18 cellular contexts compared by ENCODE assay signal in genomic region chr13:95129004-95129403, GRCh38.
DNase-seq lines count a peak whose midpoint lies in the region; ATAC-seq, FAIRE-seq and TF ChIP-seq lines count a peak whose summit lies in the region.
"Had no signal": no experiment of that assay in that cellular context is flagged by ENCODE, and none has a peak within 500 bp of the region (broad histone marks: within the 10 kb centered on the region; RNA-seq: fewer than 3 reads in every experiment).

No MANE protein-coding gene starts in this region.

- no peaks in the 10 kb centered on the region for H3K9me3 Mint-ChIP-seq in Caco-2 (ENCODE audit: unreplicated experiment)
- H3K9me3 Mint-ChIP-seq: CD8-positive, alpha-beta memory T cell; GM23338 had no signal

- no peak overlapping the region for H2BK5ac ChIP-seq in H1 (ENCODE audit: low read depth, low read length)

- H2BK12ac ChIP-seq in H1 (ENCODE audit: low read depth, low read length), result no peak overlapping the region

- H3K79me2 ChIP-seq in H1 (ENCODE audit: control insufficient read depth in 1 of 2, insufficient read depth in 2 of 2, low read length in 2 of 2), result no peaks in the 10 kb centered on the region

- no TSS peak for BruUV-seq in Caco-2 (replicated peaks; lab: Mats Ljungman, UMichigan)
- no TSS peak for BruUV-seq in Panc1 (replicated peaks; lab: Mats Ljungman, UMichigan)

- no peak overlapping the region for H4K91ac ChIP-seq in H1 (replicated peaks; ENCODE audit: insufficient read length, low read length)

- H3K36me3 Mint-ChIP-seq in Caco-2 (ENCODE audit: insufficient read depth, unreplicated experiment), result peaks cover 19% of the 10 kb centered on the region

- TF ChIP-seq CTCF in Caco-2 (IDR thresholded peaks at IDR 0.05; ENCODE audit: insufficient read depth in 1 of 2, low read depth in 1 of 2, low read length in 1 of 2, severe bottlenecking in 1 of 2, unreplicated experiment in 1 of 2) (no peak), Panc1 (IDR thresholded peaks at IDR 0.05) (no peak), H1 (IDR thresholded peaks at IDR 0.05; ENCODE audit: control extremely low read depth in 1 of 3, insufficient read depth in 1 of 3, low read depth in 1 of 3, low read length in 3 of 3) (no peak), prostate gland (IDR thresholded peaks at IDR 0.05) (no peak)

- ATAC-seq in Panc1 (no peak), HG03457 (IDR thresholded peaks at IDR 0.05; ENCODE audit: unreplicated experiment) (no peak)
- ATAC-seq: GM23338 had no signal

- H3K4me1 Mint-ChIP-seq in Caco-2 (ENCODE audit: low read depth, unreplicated experiment), result peaks cover 14% of the 10 kb centered on the region
- H3K4me1 Mint-ChIP-seq: CD8-positive, alpha-beta memory T cell had no signal

- no peak for TF ChIP-seq RAD21 in H1 (IDR thresholded peaks at IDR 0.05 in 1 of 2, conservative IDR thresholded peaks at IDR 0.05 in 1 of 2; ENCODE audit: low read depth in 2 of 2, low read length in 2 of 2)

- H4K5ac ChIP-seq in H1 (ENCODE audit: insufficient read length, low read depth, low read length), result no peak overlapping the region

- no peak for TF ChIP-seq EP300 in H1 (IDR thresholded peaks at IDR 0.05; ENCODE audit: borderline replicate concordance in 1 of 2, low read depth in 2 of 2, low read length in 2 of 2)

- no peak for TF ChIP-seq POLR2A in H1 (IDR thresholded peaks at IDR 0.05; ENCODE audit: control extremely low read depth in 1 of 2, low read depth in 2 of 2, low read length in 2 of 2)
- TF ChIP-seq POLR2A in prostate gland (IDR thresholded peaks at IDR 0.05), result no peak

- no peak overlapping the region for H3K23ac ChIP-seq in H1 (ENCODE audit: insufficient read length)

- H3K4ac ChIP-seq in H1 (replicated peaks; ENCODE audit: insufficient read length, low read depth, low read length), result no peak overlapping the region

- H3K4me3 Mint-ChIP-seq in Caco-2 (ENCODE audit: unreplicated experiment), result no peak overlapping the region
- H3K4me3 Mint-ChIP-seq: CD4-positive, CD25-positive, alpha-beta regulatory T cell; CD8-positive, alpha-beta memory T cell; GM23338; H9 had no signal

- H2BK20ac ChIP-seq in H1 (ENCODE audit: low read length), result no peak overlapping the region

- POLR2A ChIA-PET in Caco-2 (lab: Charles Lee) (no interaction called here), Panc1 (lab: Charles Lee) (no interaction called here), H1 (lab: Charles Lee; ENCODE audit: partially characterized antibody) (no interaction called here)

- H2BK120ac ChIP-seq in H1 (replicated peaks; ENCODE audit: low read depth, low read length), result no peak overlapping the region

- H3K4me1 ChIP-seq in Caco-2 (peaks cover 13% of the 10 kb centered on the region), Panc1 (ENCODE audit: control insufficient read depth, insufficient read depth, low read length) (peaks cover 12% of the 10 kb centered on the region), H1 (replicated peaks in 1 of 4; ENCODE audit: control insufficient read depth in 3 of 4, insufficient read depth in 4 of 4, low read length in 3 of 4) (no peaks in the 10 kb centered on the region; a peak in 1 of 7 replicates), prostate gland (replicated peaks) (peaks cover 10% of the 10 kb centered on the region)
- H3K4me1 ChIP-seq: BE2C had no signal

- H2AFZ ChIP-seq in H1 (ENCODE audit: low read length), result no peak overlapping the region
- H2AFZ ChIP-seq: GM23338 had no signal

- H3K27me3 ChIP-seq in Caco-2 (replicated peaks; ENCODE audit: control insufficient read depth, insufficient read depth, low read length) (no peaks in the 10 kb centered on the region), Panc1 (ENCODE audit: control insufficient read depth, insufficient read depth, low read length) (no peaks in the 10 kb centered on the region), H1 (replicated peaks in 1 of 4; ENCODE audit: control insufficient read depth in 3 of 4, extremely low read depth in 1 of 4, insufficient read depth in 3 of 4, low read length in 3 of 4) (no peaks in the 10 kb centered on the region), prostate gland (replicated peaks; ENCODE audit: insufficient read depth) (no peaks in the 10 kb centered on the region)
- H3K27me3 ChIP-seq: BE2C had no signal

- H3K79me1 ChIP-seq in H1 (ENCODE audit: low read depth, low read length), result no peaks in the 10 kb centered on the region

- H3K4me2 ChIP-seq in H1 (ENCODE audit: insufficient read depth in 1 of 2, low read depth in 2 of 2, low read length in 2 of 2), result no peak overlapping the region
- H3K4me2 ChIP-seq: GM23338 had no signal

- CTCF ChIA-PET in Caco-2 (lab: Charles Lee), result no interaction called here
- CTCF ChIA-PET in Panc1 (lab: Charles Lee), result interaction anchor here (0.5 kb wide), 1 partner anchor 468 kb away, joined by 5 read pairs; no protein-coding TSS in a partner anchor
- CTCF ChIA-PET in H1 (lab: Charles Lee; ENCODE audit: partially characterized antibody), result interaction anchor here (1.0 to 1.6 kb wide), 2 partner anchors 14 to 413 kb away, joined by 3 read pairs; no protein-coding TSS in a partner anchor

- H3K23me2 ChIP-seq in H1 (ENCODE audit: low read depth, low read length), result no peaks in the 10 kb centered on the region

- H3K36me3 ChIP-seq in Caco-2 (ENCODE audit: control insufficient read depth, insufficient read depth, low read length) (0 out of 2 replicates have a peak, but pooled peaks cover 1% of the 10 kb centered on the region), Panc1 (ENCODE audit: control insufficient read depth, insufficient read depth, low read length) (no peaks in the 10 kb centered on the region), H1 (ENCODE audit: control insufficient read depth in 2 of 4, insufficient read depth in 4 of 4, low read length in 3 of 4) (no peaks in the 10 kb centered on the region), prostate gland (no peaks in the 10 kb centered on the region)
- H3K36me3 ChIP-seq: BE2C had no signal

- FAIRE-seq in H1 (lab: Jason Lieb, UNC), result no peak

- H2AK5ac ChIP-seq in H1 (ENCODE audit: low read depth, low read length), result no peak overlapping the region

- intact Hi-C loops in Caco-2 (cut with micrococcal nuclease; ENCODE audit: unreplicated experiment) (no loop called here), Panc1 (cut with micrococcal nuclease; ENCODE audit: unreplicated experiment) (no loop called here), prostate gland (cut with DNase I) (no loop called here)

- no peak for DNase-seq in Caco-2
- no peak for DNase-seq in Panc1 (ENCODE audit: low read depth, low spot score)
- no peak for DNase-seq in H1 (ENCODE audit: low read depth in 1 of 2, low spot score in 2 of 2)
- DNase-seq in prostate gland (ENCODE audit: low spot score), result no peak
- DNase-seq in NCI-H1436 (lab: John Stamatoyannopoulos, UW), result no peak
- DNase-seq in NCI-H1092 treated with DMSO at 0.1 percent for 48 hours (lab: John Stamatoyannopoulos, UW), result no peak
- DNase-seq in OCI-M2 (lab: John Stamatoyannopoulos, UW; ENCODE audit: unreplicated experiment), result no peak
- DNase-seq: 8988T; BE2C; C1 segment of cervical spinal cord; CD4-positive, CD25-positive, alpha-beta regulatory T cell; CD8-positive, alpha-beta memory T cell; DMS153; DMS79 treated with DMSO at 0.1 percent for 48 hours; GF-D8; H9 had no signal

- no peaks in the 10 kb centered on the region for H4K20me1 ChIP-seq in H1 (replicated peaks in 1 of 2; ENCODE audit: control insufficient read depth in 1 of 2, insufficient read depth in 2 of 2, low read length in 2 of 2)

- WGBS in H1 (ENCODE audit: extremely low coverage in 1 of 2, insufficient coverage in 1 of 2, insufficient read length in 1 of 2, insufficient replicate concordance in 2 of 2, low coverage in 1 of 2, low lambda C conversion rate in 2 of 2, missing lambda C conversion rate in 1 of 2), 2 experiments, result 88% methylated on average over 3 of the region's 3 CpGs; no CpG with 5 or more reads in 1 of the 2 experiments
- WGBS in prostate gland, result 84% methylated on average over 3 of the region's 3 CpGs

- no peak overlapping the region for H2BK15ac ChIP-seq in H1 (ENCODE audit: low read length)

- H3K9me3 ChIP-seq in Caco-2 (no peaks in the 10 kb centered on the region), Panc1 (ENCODE audit: control insufficient read depth, insufficient read depth, low read depth, low read length) (no peaks in the 10 kb centered on the region), H1 (ENCODE audit: insufficient read depth in 2 of 2, low read depth in 1 of 2, low read length in 1 of 2) (no peaks in the 10 kb centered on the region), prostate gland (no peaks in the 10 kb centered on the region)
- H3K9me3 ChIP-seq: BE2C had no signal

- H3K27me3 Mint-ChIP-seq in Caco-2 (ENCODE audit: insufficient read depth, unreplicated experiment), result no peaks in the 10 kb centered on the region
- H3K27me3 Mint-ChIP-seq: CD4-positive, CD25-positive, alpha-beta regulatory T cell; CD8-positive, alpha-beta memory T cell had no signal

- no peak overlapping the region for H3K56ac ChIP-seq in H1 (replicated peaks; ENCODE audit: insufficient read length, low read depth, low read length)

- no peak overlapping the region for H3K9ac ChIP-seq in H1 (replicated peaks in 1 of 4; ENCODE audit: extremely low read depth in 1 of 4, low read depth in 3 of 4, low read length in 3 of 4)

- H4K8ac ChIP-seq in H1 (ENCODE audit: extremely low read depth, insufficient read depth, low read length), result no peak overlapping the region

- H3K27ac ChIP-seq in Panc1 (ENCODE audit: low read length), result peak overlapping the region; percentile 90
- no peak overlapping the region for H3K27ac ChIP-seq in H1 (ENCODE audit: low read depth, low read length)
- peak overlapping the region; percentile 3 to 34 for H3K27ac ChIP-seq in prostate gland

- H3K4me3 ChIP-seq in Caco-2 (ENCODE audit: low read depth, low read length), result no peak overlapping the region
- 0 out of 4 replicates have a peak overlapping the region, but pooled peaks of 1 of the 2 experiments have one; percentile 2 for H3K4me3 ChIP-seq in Panc1 (ENCODE audit: low read depth in 2 of 2, low read length in 2 of 2)
- H3K4me3 ChIP-seq in H1 (ENCODE audit: extremely low read depth in 1 of 4, insufficient read depth in 2 of 4, low read depth in 3 of 4, low read length in 4 of 4), result no peak overlapping the region
- H3K4me3 ChIP-seq in prostate gland, result no peak overlapping the region
- H3K4me3 ChIP-seq: GM23338 had no signal

- H3K27ac Mint-ChIP-seq in Caco-2 (ENCODE audit: unreplicated experiment), result peak overlapping the region; percentile 48
- H3K27ac Mint-ChIP-seq: CD4-positive, CD25-positive, alpha-beta regulatory T cell; H9 had no signal

- no peak overlapping the region for H3K14ac ChIP-seq in H1 (ENCODE audit: insufficient read length)

- H3K18ac ChIP-seq in H1 (ENCODE audit: extremely low read depth, low read length), result no peak overlapping the region

- in situ Hi-C loops in Panc1 (cut with HindIII; ENCODE audit: low pct_unique_long_range_greater_than_20kb, low sequenced_read_pairs), result no loop called here

TF ChIP-seq in H1, 55 proteins besides CTCF, POLR2A, EP300 and RAD21:
- TF ChIP-seq RXRA (IDR thresholded peaks at IDR 0.05; ENCODE audit: insufficient read depth, low read depth, low read length) (no peak), CEBPB (IDR thresholded peaks at IDR 0.05; ENCODE audit: low read depth, low read length) (peak; percentile 51; the same call in 1 of the 2 replicates), RNF2 (IDR thresholded peaks at IDR 0.05; ENCODE audit: borderline replicate concordance, low read depth, low read length, missing control alignments, poor library complexity, severe bottlenecking) (no peak)
